ENCODE assay signal across 16 cellular contexts in genomic region chr16:17272716-17273115, GRCh38.
A peak's percentile ranks its signal among the peaks of the same experiment; 100 is the strongest.
DNase-seq lines count a peak whose midpoint lies in the region; ATAC-seq and TF ChIP-seq lines count a peak whose summit lies in the region.
"Had no signal": no experiment of that assay in that cellular context is flagged by ENCODE, and none has a peak within 500 bp of the region (broad histone marks: within the 10 kb centered on the region; RNA-seq: fewer than 3 reads in every experiment).

No MANE protein-coding gene starts in this region.

- no peak overlapping the region for H3K18ac ChIP-seq in IMR-90 (ENCODE audit: low read depth, low read length)

- H3K79me2 ChIP-seq in neural progenitor cell (ENCODE audit: low read depth) = no peaks in the 10 kb centered on the region

- no peak for TF ChIP-seq RAD21 in IMR-90 (IDR thresholded peaks at IDR 0.05; ENCODE audit: low read length)

- H2BK15ac ChIP-seq in IMR-90 (ENCODE audit: low read depth, low read length) = peak overlapping the region; percentile 17; the same call in 2 of the 3 replicates

- H4K8ac ChIP-seq in IMR-90 (ENCODE audit: low read depth in 2 of 2, low read length in 2 of 2) = 0 out of 4 replicates have a peak overlapping the region, but pooled peaks of 1 of the 2 experiments have one; percentile 11

- H4K91ac ChIP-seq in IMR-90 (ENCODE audit: insufficient read depth, low read depth, low read length) = peak overlapping the region; percentile 31; the same call in 1 of the 2 replicates

- ATAC-seq in IMR-90 (ENCODE audit: low read depth) = no peak

- H3K27me3 Mint-ChIP-seq in chondrocyte (ENCODE audit: low read depth) (no peaks in the 10 kb centered on the region), neural progenitor cell (ENCODE audit: insufficient read depth, low read depth) (peaks cover 3% of the 10 kb centered on the region)
- H3K27me3 Mint-ChIP-seq: memory B cell had no signal

- H3K4me3 ChIP-seq in BLaER1 treated with 17β-estradiol and CSF1 and Interleukin-3, amounts not matched to agents 10 nM and 100 nM = no peak overlapping the region
- no peak overlapping the region for H3K4me3 ChIP-seq in IMR-90 (ENCODE audit: insufficient read depth, low read depth, low read length)
- no peak overlapping the region for H3K4me3 ChIP-seq in neural progenitor cell
- H3K4me3 ChIP-seq: heart left ventricle, right lobe of liver, SK-N-MC had no signal

- no peak for TF ChIP-seq POLR2A in IMR-90 (IDR thresholded peaks at IDR 0.05; ENCODE audit: low read depth, low read length)

- peak overlapping the region; percentile 1 to 76 (median 63); a peak in 20 of 22 replicates for H3K4me2 ChIP-seq in BLaER1 treated with 17β-estradiol and CSF1 and Interleukin-3, amounts not matched to agents 10 nM and 100 nM
- no peak overlapping the region for H3K4me2 ChIP-seq in IMR-90 (ENCODE audit: low read depth, low read length)
- no peak overlapping the region for H3K4me2 ChIP-seq in neural progenitor cell

- POLR2A ChIA-PET in IMR-90 (lab: Charles Lee; ENCODE audit: unreplicated experiment) = no interaction called here

- WGBS in IMR-90 (ENCODE audit: extremely low coverage in 2 of 2, insufficient read length in 1 of 2), 2 experiments = no CpG with 5 or more reads among the region's 10 CpGs

- no peak for TF ChIP-seq CTCF in IMR-90 (conservative IDR thresholded peaks at IDR 0.05; ENCODE audit: low read depth, low read length)
- no peak for TF ChIP-seq CTCF in chondrocyte (IDR thresholded peaks at IDR 0.05)
- TF ChIP-seq CTCF in neural progenitor cell (IDR thresholded peaks at IDR 0.05) = no peak

- peaks cover 68 to 95% (median 82%) of the 10 kb centered on the region in 10 experiments for H3K4me1 ChIP-seq in BLaER1 treated with 17β-estradiol and CSF1 and Interleukin-3, amounts not matched to agents 10 nM and 100 nM
- H3K4me1 ChIP-seq in IMR-90 (ENCODE audit: control insufficient read depth, insufficient read depth, low read length) (peaks cover 8% of the 10 kb centered on the region), neural progenitor cell (peaks cover 9% of the 10 kb centered on the region)
- H3K4me1 ChIP-seq: right lobe of liver had no signal

- H3K9me3 Mint-ChIP-seq in chondrocyte (ENCODE audit: low read depth) (no peaks in the 10 kb centered on the region), neural progenitor cell (no peaks in the 10 kb centered on the region)
- H3K9me3 Mint-ChIP-seq: memory B cell had no signal

- H3K23ac ChIP-seq in IMR-90 (ENCODE audit: low read depth, low read length) = no peak overlapping the region

- no peak overlapping the region for H3K56ac ChIP-seq in IMR-90 (ENCODE audit: extremely low read depth, insufficient read depth, low read length)

- H3F3A ChIP-seq in neural progenitor cell (ENCODE audit: low read depth) = no peaks in the 10 kb centered on the region

- peaks cover 0 to 15% (median 4%) of the 10 kb centered on the region in 11 experiments; a peak in 4 of 22 replicates for H3K36me3 ChIP-seq in BLaER1 treated with 17β-estradiol and CSF1 and Interleukin-3, amounts not matched to agents 10 nM and 100 nM
- H3K36me3 ChIP-seq in IMR-90 (ENCODE audit: control insufficient read depth, insufficient read depth, low read length) (no peaks in the 10 kb centered on the region), neural progenitor cell (no peaks in the 10 kb centered on the region)
- H3K36me3 ChIP-seq: heart left ventricle, neutrophil, right lobe of liver had no signal

- peak overlapping the region; percentile 65; the same call in 1 of the 2 replicates for H2AK5ac ChIP-seq in IMR-90 (ENCODE audit: low read depth, low read length)

- peaks cover 0 to 37% (median 0%) of the 10 kb centered on the region in 11 experiments; a peak in 4 of 22 replicates for H4K20me1 ChIP-seq in BLaER1 treated with 17β-estradiol and CSF1 and Interleukin-3, amounts not matched to agents 10 nM and 100 nM
- peaks cover 39% of the 10 kb centered on the region for H4K20me1 ChIP-seq in IMR-90 (ENCODE audit: insufficient read depth, low read length)
- no peaks in the 10 kb centered on the region for H4K20me1 ChIP-seq in neural progenitor cell (ENCODE audit: low read depth)

- dilution Hi-C loops in IMR-90 (cut with HindIII; ENCODE audit: low sequenced_read_pairs, unreplicated experiment) = no loop called here

- peak overlapping the region; percentile 51 for H3K4ac ChIP-seq in IMR-90 (ENCODE audit: low read depth, low read length)

- no peak overlapping the region for H2AK9ac ChIP-seq in IMR-90 (replicated peaks; ENCODE audit: low read depth, low read length, poor library complexity)

- H3K4me1 Mint-ChIP-seq in chondrocyte (ENCODE audit: low read depth) = peaks cover 40% of the 10 kb centered on the region
- peaks cover 37% of the 10 kb centered on the region for H3K4me1 Mint-ChIP-seq in neural progenitor cell

- H3K27me3 ChIP-seq in BLaER1 treated with 17β-estradiol and CSF1 and Interleukin-3, amounts not matched to agents 10 nM and 100 nM = no peaks in the 10 kb centered on the region
- H3K27me3 ChIP-seq in IMR-90 (ENCODE audit: control insufficient read depth, insufficient read depth, low read length) (no peaks in the 10 kb centered on the region), neural progenitor cell (no peaks in the 10 kb centered on the region)
- H3K27me3 ChIP-seq: heart left ventricle, neutrophil, right lobe of liver had no signal

- H3K9ac ChIP-seq in BLaER1 treated with 17β-estradiol and CSF1 and Interleukin-3, amounts not matched to agents 10 nM and 100 nM = peak overlapping the region in 3 of 11 experiments; percentile 4 to 29 (median 26); a peak in 2 of 22 replicates
- H3K9ac ChIP-seq in IMR-90 (ENCODE audit: low read depth, low read length) = no peak overlapping the region
- no peak overlapping the region for H3K9ac ChIP-seq in neural progenitor cell

- CTCF ChIA-PET in IMR-90 (lab: Yijun Ruan, JAX) = interaction anchor here (1.1 kb wide), 2 partner anchors 195 to 308 kb away, joined by 3 to 4 read pairs; no protein-coding TSS in a partner anchor

- no peak for DNase-seq in IMR-90
- no peak for DNase-seq in chondrocyte (ENCODE audit: low spot score)
- DNase-seq in neural progenitor cell (ENCODE audit: low spot score) = no peak
- no peak for DNase-seq in T1000 (lab: John Stamatoyannopoulos, UW)
- DNase-seq in NCI-H1417 treated with DMSO at 0.1 percent for 48 hours (lab: John Stamatoyannopoulos, UW) = no peak
- DNase-seq in posterior vena cava (ENCODE audit: low spot score) = no peak
- DNase-seq: activated naive CD4-positive, alpha-beta T cell; DMS79 treated with DMSO at 0.1 percent for 48 hours; heart left ventricle; kidney; NCI-H69; right lobe of liver had no signal

- H2AFZ ChIP-seq in IMR-90 (replicated peaks; ENCODE audit: low read length, poor library complexity) = no peak overlapping the region
- no peak overlapping the region for H2AFZ ChIP-seq in neural progenitor cell (replicated peaks)

- H3K9me3 ChIP-seq in BLaER1 treated with 17β-estradiol and CSF1 and Interleukin-3, amounts not matched to agents 10 nM and 100 nM (replicated peaks in 1 of 11) = no peaks in the 10 kb centered on the region
- H3K9me3 ChIP-seq in IMR-90 (ENCODE audit: control insufficient read depth, insufficient read depth, low read length) (no peaks in the 10 kb centered on the region), neural progenitor cell (ENCODE audit: low read depth) (no peaks in the 10 kb centered on the region)
- H3K9me3 ChIP-seq: heart left ventricle, neutrophil, right lobe of liver had no signal

- in situ Hi-C loops in IMR-90 (cut with MboI; ENCODE audit: low sequenced_read_pairs) = no loop called here

- H3K36me3 Mint-ChIP-seq in chondrocyte (ENCODE audit: low read depth) (no peaks in the 10 kb centered on the region), neural progenitor cell (no peaks in the 10 kb centered on the region)

- H3K14ac ChIP-seq in IMR-90 (replicated peaks; ENCODE audit: low read depth, low read length) = no peak overlapping the region

- no TSS peak for BruUV-seq in IMR-90 (replicated peaks; lab: Mats Ljungman, UMichigan)

- intact Hi-C loops in IMR-90 (cut with micrococcal nuclease) = no loop called here
- intact Hi-C loops in posterior vena cava (cut with DNase I) = no loop called here

- H3K27ac Mint-ChIP-seq in chondrocyte (ENCODE audit: unreplicated experiment) (peak overlapping the region; percentile 96), neural progenitor cell (peak overlapping the region; percentile 73)
- H3K27ac Mint-ChIP-seq: memory B cell had no signal

- no peak overlapping the region for H2BK5ac ChIP-seq in IMR-90 (ENCODE audit: low read depth, low read length, poor library complexity, severe bottlenecking)

- peak overlapping the region; percentile 44 for H2BK120ac ChIP-seq in IMR-90 (ENCODE audit: low read depth, low read length)

- H4K5ac ChIP-seq in IMR-90 (ENCODE audit: low read depth, low read length) = no peak overlapping the region

- no peak overlapping the region for H3K4me3 Mint-ChIP-seq in chondrocyte (ENCODE audit: unreplicated experiment)
- H3K4me3 Mint-ChIP-seq in neural progenitor cell = no peak overlapping the region
- H3K4me3 Mint-ChIP-seq: memory B cell had no signal

- peak overlapping the region; percentile 86 for H2BK20ac ChIP-seq in IMR-90 (ENCODE audit: low read depth, low read length)

- peak overlapping the region in 10 of 11 experiments; percentile 11 to 65 (median 39); a peak in 15 of 22 replicates for H3K27ac ChIP-seq in BLaER1 treated with 17β-estradiol and CSF1 and Interleukin-3, amounts not matched to agents 10 nM and 100 nM
- H3K27ac ChIP-seq in IMR-90 (ENCODE audit: insufficient read depth, low read length) (no peak overlapping the region), neural progenitor cell (no peak overlapping the region)
- H3K27ac ChIP-seq: neutrophil, right lobe of liver, SK-N-MC had no signal

- peaks cover 8% of the 10 kb centered on the region for H3K9me1 ChIP-seq in IMR-90 (ENCODE audit: insufficient read depth, low read length)

- peaks cover 11 to 24% of the 10 kb centered on the region in 2 experiments; a peak in 3 of 4 replicates for H3K79me1 ChIP-seq in IMR-90 (ENCODE audit: low read depth in 1 of 2, low read length in 2 of 2)

TF ChIP-seq in IMR-90, 13 proteins besides CTCF, POLR2A, EP300 and RAD21 (continues in another document):
- TF ChIP-seq SMC3 (IDR thresholded peaks at IDR 0.05; ENCODE audit: low read depth, low read length) (no peak), RCOR1 (IDR thresholded peaks at IDR 0.05; ENCODE audit: insufficient replicate concordance, low read length) (no peak), MAFK (IDR thresholded peaks at IDR 0.05; ENCODE audit: low read depth, low read length) (no peak), MXI1 (IDR thresholded peaks at IDR 0.05; ENCODE audit: borderline replicate concordance, low read depth, low read length) (no peak), CEBPB (IDR thresholded peaks at IDR 0.05; ENCODE audit: low read depth, low read length) (no peak), NFE2L2 (IDR thresholded peaks at IDR 0.05; ENCODE audit: low read depth, low read length) (no peak), BHLHE40 (IDR thresholded peaks at IDR 0.05; ENCODE audit: low read depth, low read length) (no peak), RFX5 (IDR thresholded peaks at IDR 0.05; ENCODE audit: low read depth, low read length) (no peak), MAZ (IDR thresholded peaks at IDR 0.05; ENCODE audit: borderline replicate concordance, low read depth, low read length) (no peak), CHD1 (IDR thresholded peaks at IDR 0.05; ENCODE audit: low read depth, low read length) (no peak)

Comparison
In these comparisons a context has a peak if more than half of its experiments do, and no peak if none do; other contexts are left out.
1. H3K27ac ChIP-seq: peak in BLaER1 treated with 17β-estradiol and CSF1 and Interleukin-3, amounts not matched to agents 10 nM and 100 nM (10 of 11); none in IMR-90 (single experiment) and neural progenitor cell (single experiment).
2. H3K4me2 ChIP-seq: peak in BLaER1 treated with 17β-estradiol and CSF1 and Interleukin-3, amounts not matched to agents 10 nM and 100 nM (11 of 11); none in IMR-90 (single experiment) and neural progenitor cell (single experiment).